Comparison of ENCODE assay signal across 12 cellular contexts in the genomic region with DNA sequence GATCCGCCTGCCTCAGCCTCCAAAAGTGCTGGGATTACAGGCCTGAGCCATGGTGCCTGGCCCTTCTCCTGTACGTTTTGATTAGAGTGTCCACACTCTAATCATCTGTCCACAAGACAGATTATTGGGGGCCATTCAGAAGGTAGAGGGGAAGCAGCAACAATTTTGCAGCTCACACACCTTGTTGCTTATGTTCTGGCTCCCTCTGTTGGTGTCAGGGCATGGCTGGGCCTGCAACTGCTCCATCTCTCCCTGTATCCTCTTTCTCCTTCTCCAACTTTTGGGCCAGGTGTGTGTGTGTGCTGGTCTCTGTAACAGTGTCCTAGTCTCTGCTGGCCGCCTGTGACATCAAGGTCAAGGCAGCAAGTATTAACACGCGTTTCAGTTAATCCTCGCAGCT.
DNase-seq lines count a peak whose midpoint lies in the region; ATAC-seq and TF ChIP-seq lines count a peak whose summit lies in the region.
"Had no signal": no experiment of that assay in that cellular context is flagged by ENCODE, and none has a peak within 500 bp of the region (broad histone marks: within the 10 kb centered on the region; RNA-seq: fewer than 3 reads in every experiment).

No MANE protein-coding gene starts in this region.

- no peak overlapping the region for H2AFZ ChIP-seq in DND-41 (ENCODE audit: low read depth, low read length)
- H2AFZ ChIP-seq in HCT116 (ENCODE audit: low read depth, low read length, poor library complexity, severe bottlenecking), result no peak overlapping the region

- H4K20me1 ChIP-seq in DND-41 (ENCODE audit: insufficient read depth, low read length) (no peaks in the 10 kb centered on the region), HCT116 (ENCODE audit: insufficient read depth) (no peaks in the 10 kb centered on the region)

- H3K9me2 ChIP-seq in HCT116 (ENCODE audit: insufficient read depth), result no peaks in the 10 kb centered on the region

- CTCF ChIA-PET in HCT116 (lab: Charles Lee), result interaction anchor here (0.6 to 3.6 kb wide), 5 partner anchors 322 to 784 kb away, joined by 3 to 20 read pairs (median 5); no protein-coding TSS in a partner anchor

- H3K79me2 ChIP-seq in DND-41 (ENCODE audit: insufficient read depth, low read length) (no peaks in the 10 kb centered on the region), HCT116 (ENCODE audit: insufficient read depth, low read length) (no peaks in the 10 kb centered on the region)

- no peaks in the 10 kb centered on the region for H3K27me3 ChIP-seq in DND-41 (ENCODE audit: insufficient read depth, low read length, poor library complexity)
- H3K27me3 ChIP-seq in HCT116 (ENCODE audit: insufficient read depth, low read length), result no peaks in the 10 kb centered on the region

- H3K4me2 ChIP-seq in DND-41 (ENCODE audit: insufficient read depth, low read length) (no peak overlapping the region), HCT116 (ENCODE audit: low read length) (no peak overlapping the region)

- POLR2A ChIA-PET in HCT116 (lab: Charles Lee), result no interaction called here

- intact Hi-C loops in HCT116 (cut with micrococcal nuclease), result loop anchor here (5.0 kb wide), 1 partner anchor 522 kb away; no protein-coding TSS in a partner anchor

- no peak overlapping the region for H3K4me3 ChIP-seq in DND-41 (ENCODE audit: low read depth in 1 of 2, low read length in 2 of 2)
- H3K4me3 ChIP-seq in HCT116 (replicated peaks in 1 of 2; ENCODE audit: low read depth in 1 of 2, low read length in 2 of 2), result no peak overlapping the region

- DNase-seq in DND-41, result peak; percentile 19
- no peak for DNase-seq in HCT116 (ENCODE audit: low read depth, low spot score)
- peak; percentile 7 for DNase-seq in SW480 (ENCODE audit: low spot score)
- no peak for DNase-seq in left lobe of liver (ENCODE audit: low spot score)
- no peak for DNase-seq in NCI-H2029 treated with DMSO at 0.1 percent for 48 hours (lab: John Stamatoyannopoulos, UW)
- no peak for DNase-seq in epidermal melanocyte (ENCODE audit: insufficient read length, low spot score)
- DNase-seq in stimulated activated CD4-positive, alpha-beta T cell treated with anti-CD3 and anti-CD28 coated beads, Interleukin-15, amount 100 ng/mL, for 24 hours, result no peak
- DNase-seq: effector memory CD4-positive, alpha-beta T cell; GF-D8; left colon; T-helper 2 cell had no signal

- H3K27ac ChIP-seq in DND-41 (ENCODE audit: low read length) (no peak overlapping the region), HCT116 (ENCODE audit: low read depth, low read length) (no peak overlapping the region)

- H3K9ac ChIP-seq in DND-41 (ENCODE audit: low read depth, low read length), result no peak overlapping the region
- H3K9ac ChIP-seq in HCT116 (ENCODE audit: low read length), result no peak overlapping the region

- RAD21 ChIA-PET in HCT116 (lab: Charles Lee; ENCODE audit: low non-redundant PET in 1 of 2, low total read pairs in 2 of 2, uncharacterized antibody in 2 of 2, unreplicated experiment in 2 of 2), result interaction anchor here in 1 of 2 experiments (0.7 to 1.2 kb wide), 3 partner anchors 388 to 773 kb away, joined by 3 to 4 read pairs (median 3); no protein-coding TSS in a partner anchor

- no peak for ATAC-seq in DND-41 (ENCODE audit: insufficient read depth, low read depth)
- ATAC-seq in HCT116, result no peak; the same call in 1 of the 2 replicates
- ATAC-seq in left lobe of liver, result peak; percentile 53
- no peak for ATAC-seq in GM21717 (IDR thresholded peaks at IDR 0.05; ENCODE audit: unreplicated experiment)
- ATAC-seq: left colon had no signal

- H3K4me1 ChIP-seq in DND-41 (ENCODE audit: insufficient read depth, low read length), result no peaks in the 10 kb centered on the region
- no peaks in the 10 kb centered on the region for H3K4me1 ChIP-seq in HCT116 (ENCODE audit: control insufficient read depth in 1 of 2, insufficient read depth in 2 of 2, low read length in 2 of 2)

- no TSS peak for BruUV-seq in HCT116 (replicated peaks; lab: Mats Ljungman, UMichigan)

- H3K36me3 ChIP-seq in DND-41 (ENCODE audit: insufficient read depth, low read length) (no peaks in the 10 kb centered on the region), HCT116 (ENCODE audit: control insufficient read depth in 1 of 2, insufficient read depth in 2 of 2, low read length in 2 of 2) (no peaks in the 10 kb centered on the region)

- TF ChIP-seq CTCF in DND-41 (IDR thresholded peaks at IDR 0.05; ENCODE audit: borderline replicate concordance, extremely low read depth, low read length, poor library complexity, severe bottlenecking) (peak; percentile 63), HCT116 (IDR thresholded peaks at IDR 0.05 in 2 of 3, conservative IDR thresholded peaks at IDR 0.05 in 1 of 3; ENCODE audit: borderline replicate concordance in 1 of 3, insufficient read depth in 1 of 3, low read depth in 2 of 3, low read length in 2 of 3) (peak; percentile 12 to 29 (median 28); a peak in 2 of 6 replicates)

- H3K9me3 ChIP-seq in DND-41 (ENCODE audit: insufficient read depth, low read length, severe bottlenecking), result no peaks in the 10 kb centered on the region
- H3K9me3 ChIP-seq in HCT116 (ENCODE audit: control insufficient read depth in 1 of 2, insufficient read depth in 1 of 2, low read depth in 1 of 2, low read length in 2 of 2), result no peaks in the 10 kb centered on the region

- peak; percentile 38 for TF ChIP-seq RAD21 in HCT116 (IDR thresholded peaks at IDR 0.05; ENCODE audit: low read depth)

- no peak for TF ChIP-seq POLR2A in HCT116 (IDR thresholded peaks at IDR 0.05; ENCODE audit: borderline replicate concordance, extremely low read depth, insufficient read depth, insufficient read length)

TF ChIP-seq in HCT116, 20 proteins besides CTCF, POLR2A, EP300 and RAD21:
- TF ChIP-seq SRF (IDR thresholded peaks at IDR 0.05; ENCODE audit: low read depth), result no peak
- no peak for TF ChIP-seq YY1 (IDR thresholded peaks at IDR 0.05; ENCODE audit: extremely low read depth, insufficient replicate concordance, low read depth, low read length)
- TF ChIP-seq EGR1 (IDR thresholded peaks at IDR 0.05; ENCODE audit: low read depth), result no peak
- no peak for TF ChIP-seq CEBPB (IDR thresholded peaks at IDR 0.05; ENCODE audit: low read depth)
- no peak for TF ChIP-seq SIN3A (IDR thresholded peaks at IDR 0.05; ENCODE audit: low read depth)
- TF ChIP-seq ELF1 (IDR thresholded peaks at IDR 0.05; ENCODE audit: borderline replicate concordance, low read depth), result no peak
- no peak for TF ChIP-seq EZH2 (IDR thresholded peaks at IDR 0.05)
- TF ChIP-seq TCF7L2 (IDR thresholded peaks at IDR 0.05; ENCODE audit: borderline replicate concordance, extremely low read depth, insufficient read depth, insufficient read length), result no peak
- no peak for TF ChIP-seq POLR2AphosphoS5 (IDR thresholded peaks at IDR 0.05; ENCODE audit: low read depth, low read length)

Comparison
In these comparisons a context has a peak if more than half of its experiments do, and no peak if none do; other contexts are left out.
1. DNase-seq: peak in DND-41 (single experiment) and SW480 (single experiment); none in HCT116 (single experiment), left lobe of liver (single experiment), NCI-H2029 treated with DMSO at 0.1 percent for 48 hours (single experiment), epidermal melanocyte (single experiment) and stimulated activated CD4-positive, alpha-beta T cell treated with anti-CD3 and anti-CD28 coated beads, Interleukin-15, amount 100 ng/mL, for 24 hours (single experiment).